In the genomic region with DNA sequence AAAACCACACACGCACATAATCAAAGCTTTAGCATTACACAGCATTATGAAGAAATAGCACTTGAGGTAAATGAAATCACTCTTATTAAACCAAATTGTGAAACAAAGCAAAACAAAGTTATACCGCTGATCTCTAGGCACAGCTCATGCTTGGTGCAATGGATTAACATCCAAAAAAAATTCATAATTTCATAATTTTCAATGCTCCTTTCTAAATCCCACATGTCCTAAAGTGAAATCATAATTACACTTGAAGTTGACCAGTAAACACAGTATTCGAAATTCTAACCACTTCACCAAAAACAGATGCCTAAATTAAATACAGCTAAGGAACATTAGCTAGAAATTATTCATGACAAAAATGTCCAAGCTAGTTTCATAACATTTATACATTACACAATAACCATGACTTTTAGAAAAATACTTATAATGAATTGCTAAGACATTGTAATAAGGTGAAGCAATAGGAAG, we compare ENCODE assay signal across 10 cellular contexts. TPM values are rescaled to one million over a fixed set of nuclear protein-coding genes. Genes with fewer than 3 reads are reported as not detected.
DNase-seq lines count a peak whose midpoint lies in the region; ATAC-seq, FAIRE-seq and TF ChIP-seq lines count a peak whose summit lies in the region.
"Had no signal": no experiment of that assay in that cellular context is flagged by ENCODE, and none has a peak within 500 bp of the region (broad histone marks: within the 10 kb centered on the region; RNA-seq: fewer than 3 reads in every experiment).

No MANE protein-coding gene starts in this region.

- TF ChIP-seq CTCF in Calu3 (IDR thresholded peaks at IDR 0.05; ENCODE audit: unreplicated experiment) (no peak), gastrocnemius medialis (IDR thresholded peaks at IDR 0.05 in 4 of 5, conservative IDR thresholded peaks at IDR 0.05 in 1 of 5) (no peak)

- no peaks in the 10 kb centered on the region for H3K9me3 ChIP-seq in gastrocnemius medialis
- H3K9me3 ChIP-seq in HAP-1, result no peaks in the 10 kb centered on the region

- FAIRE-seq in endometrium (lab: Jason Lieb, UNC), result peak; percentile 37

- no peaks in the 10 kb centered on the region for H3K27me3 Mint-ChIP-seq in Calu3 (ENCODE audit: unreplicated experiment)

- H3K4me3 ChIP-seq in gastrocnemius medialis, result no peak overlapping the region
- no peak overlapping the region for H3K4me3 ChIP-seq in HAP-1

- BruUV-seq in Calu3 (replicated peaks; lab: Mats Ljungman, UMichigan), result TSS peak; percentile 26

- no peak for TF ChIP-seq POLR2A in gastrocnemius medialis (IDR thresholded peaks at IDR 0.05)

- peaks cover 31% of the 10 kb centered on the region for H3K36me3 Mint-ChIP-seq in Calu3 (ENCODE audit: insufficient read depth, unreplicated experiment)

- ATAC-seq in gastrocnemius medialis (peak; percentile 29 to 53), HG02981 (IDR thresholded peaks at IDR 0.05; ENCODE audit: unreplicated experiment) (no peak)

- H3K27me3 ChIP-seq in gastrocnemius medialis (no peaks in the 10 kb centered on the region), HAP-1 (ENCODE audit: low read depth) (peaks cover 10% of the 10 kb centered on the region)

- no peaks in the 10 kb centered on the region for H3K9me3 Mint-ChIP-seq in Calu3 (ENCODE audit: low read depth, unreplicated experiment)

- CTCF ChIA-PET in Calu3 (lab: Charles Lee), result no interaction called here

- DNase-seq in Calu3, result no peak
- DNase-seq in NOMO-1 treated with dmso at 0.1 percent for 144 hours (lab: John Stamatoyannopoulos, UW; ENCODE audit: unreplicated experiment), result peak; percentile 10
- DNase-seq in gastrocnemius medialis, result no peak
- DNase-seq in HK-2 (ENCODE audit: unreplicated experiment), result no peak
- DNase-seq in DMS53 (lab: John Stamatoyannopoulos, UW), result no peak
- DNase-seq in HAP-1 (ENCODE audit: low spot score in 2 of 2), result no peak
- DNase-seq: activated effector memory CD4-positive, alpha-beta T cell treated with anti-CD3 and anti-CD28 coated beads, Interleukin-2, amount 50 U/mL, for 16 hours; stimulated activated CD4-positive, alpha-beta T cell treated with anti-CD3 and anti-CD28 coated beads, Interleukin-12 subunit alpha, Interleukin-12 subunit beta, amount 100 ng/mL, for 4 hours had no signal

- peaks cover 20% of the 10 kb centered on the region for H3K4me1 Mint-ChIP-seq in Calu3 (ENCODE audit: low read depth, unreplicated experiment)

- H3K4me3 Mint-ChIP-seq in Calu3 (ENCODE audit: low read depth, unreplicated experiment), result peak overlapping the region; percentile 80

- H3K36me3 ChIP-seq in gastrocnemius medialis (no peaks in the 10 kb centered on the region), HAP-1 (replicated peaks) (no peaks in the 10 kb centered on the region; the same call in 1 of the 2 replicates)

- intact Hi-C loops in Calu3 (cut with micrococcal nuclease; ENCODE audit: unreplicated experiment) (no loop called here), gastrocnemius medialis (cut with DNase I; ENCODE audit: low total_unique reads) (loop anchor here (2.0 to 5.0 kb wide), 2 partner anchors 15 to 38 kb away; a partner anchor contains a TSS)

- H3K4me1 ChIP-seq in gastrocnemius medialis (peaks cover 23 to 46% of the 10 kb centered on the region in 2 donors), HAP-1 (no peaks in the 10 kb centered on the region)

- H3K27ac Mint-ChIP-seq in Calu3 (ENCODE audit: unreplicated experiment), result no peak overlapping the region

- in situ Hi-C loops in gastrocnemius medialis (cut with MboI; ENCODE audit: low sequenced_read_pairs in 4 of 4) (no loop called here), HAP-1 (cut with MboI; ENCODE audit: low sequenced_read_pairs) (no loop called here)

- H3K27ac ChIP-seq in gastrocnemius medialis, result peak overlapping the region; percentile 81 to 91 (median 88)

RNA-seq across cellular contexts. Expression of a gene that starts 1.5 kb away (rescaled TPM):
- total RNA-seq in Calu3 (2022), result 24.7 and 25.0 TPM in 2 replicates
- 10 to 100 TPM; 10.4 to 21.7 (median 17.4) TPM for total RNA-seq in gastrocnemius medialis

RNA-seq across cellular contexts. Expression of a gene that starts 14.1 kb away (rescaled TPM):
- total RNA-seq in Calu3 (2022) (27.4 and 33.2 TPM in 2 replicates), gastrocnemius medialis (10 to 100 TPM; 12.8 to 41.2 (median 22.9) TPM)

RNA-seq across cellular contexts. Expression of a gene that starts 19.7 kb away (rescaled TPM):
- total RNA-seq in Calu3 (2022), result 5.1 and 5.3 TPM in 2 replicates
- 10 to 100 TPM in 1 of 4 donors, 1 to 10 TPM in 3; 5.3 to 13.1 (median 7.3) TPM for total RNA-seq in gastrocnemius medialis

RNA-seq across cellular contexts. Expression of a gene that starts 47.0 kb away (rescaled TPM):
- 41.2 and 42.9 TPM in 2 replicates for total RNA-seq in Calu3 (2022)
- total RNA-seq in gastrocnemius medialis, result 10 to 100 TPM; 42.7 to 79.0 (median 69.9) TPM
